2 cellular contexts compared by ENCODE assay signal in the genomic region with DNA sequence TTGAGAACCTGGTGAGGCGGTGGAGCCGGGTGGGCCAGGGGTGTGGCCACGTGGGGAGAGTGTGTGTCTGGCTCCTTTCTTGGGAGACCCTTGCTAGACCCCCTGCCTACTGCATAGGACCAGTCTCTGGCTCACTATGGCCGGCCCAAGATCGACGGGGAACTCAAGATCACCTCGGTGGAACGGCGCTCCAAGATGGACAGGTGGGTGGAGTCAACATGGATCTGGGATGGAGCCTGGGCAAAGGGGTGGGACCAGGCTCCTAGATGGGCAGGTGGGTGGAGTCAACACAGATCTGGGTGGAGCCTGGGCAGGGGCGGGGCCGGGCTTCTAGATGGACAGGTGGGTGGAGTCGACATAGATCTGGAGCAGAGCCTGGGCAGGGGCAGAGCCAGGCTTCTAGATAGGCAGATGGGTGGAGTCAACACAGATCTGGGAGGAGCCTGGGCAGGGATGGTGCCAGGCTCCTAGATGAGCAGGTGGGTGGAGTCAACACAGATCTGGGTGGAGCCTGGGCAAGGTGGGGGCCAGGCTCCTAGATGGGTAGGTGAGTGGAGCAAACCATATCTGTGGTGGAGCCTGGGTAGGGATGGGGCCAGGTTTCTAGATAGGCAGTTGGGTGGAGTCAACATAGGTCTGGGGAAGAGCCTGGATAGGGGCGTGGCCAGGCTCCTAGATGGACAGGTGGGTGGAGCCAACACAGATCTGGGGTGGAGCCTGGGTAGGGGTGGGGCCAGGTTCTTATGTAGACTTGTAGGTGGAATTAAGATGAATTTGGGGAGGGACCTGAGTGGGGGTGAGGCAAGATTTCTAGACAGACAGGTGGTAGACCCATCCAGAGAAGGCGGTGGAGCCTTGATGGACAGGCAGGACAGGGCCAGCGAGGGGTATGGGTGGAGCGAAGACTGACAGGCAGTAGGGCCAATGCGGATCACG.
A peak's percentile ranks its signal among the peaks of the same experiment; 100 is the strongest.
TF ChIP-seq lines count a peak whose summit lies in the region.

No MANE protein-coding gene starts in this region.

TF ChIP-seq in HCT116, 20 proteins besides CTCF, POLR2A, EP300 and RAD21:
- peak; percentile 66 for TF ChIP-seq POLR2AphosphoS5 (IDR thresholded peaks at IDR 0.05; ENCODE audit: low read depth, low read length)
- no peak for TF ChIP-seq ZFX (IDR thresholded peaks at IDR 0.05)
- no peak for TF ChIP-seq EZH2 (IDR thresholded peaks at IDR 0.05)
- TF ChIP-seq EGR1 (IDR thresholded peaks at IDR 0.05; ENCODE audit: low read depth) = peak; percentile 43; the same call in 1 of the 2 replicates
TF ChIP-seq in HCT116: peak in this region for 2.

TF ChIP-seq in WTC11, 78 proteins besides CTCF, POLR2A, EP300 and RAD21:
- no peak for TF ChIP-seq HMGA2 (CRISPR knock-in tag; IDR thresholded peaks at IDR 0.05)
- TF ChIP-seq SP1 (CRISPR knock-in tag; conservative IDR thresholded peaks at IDR 0.05) = no peak
